9 cellular contexts compared by ENCODE assay signal in the genomic region with DNA sequence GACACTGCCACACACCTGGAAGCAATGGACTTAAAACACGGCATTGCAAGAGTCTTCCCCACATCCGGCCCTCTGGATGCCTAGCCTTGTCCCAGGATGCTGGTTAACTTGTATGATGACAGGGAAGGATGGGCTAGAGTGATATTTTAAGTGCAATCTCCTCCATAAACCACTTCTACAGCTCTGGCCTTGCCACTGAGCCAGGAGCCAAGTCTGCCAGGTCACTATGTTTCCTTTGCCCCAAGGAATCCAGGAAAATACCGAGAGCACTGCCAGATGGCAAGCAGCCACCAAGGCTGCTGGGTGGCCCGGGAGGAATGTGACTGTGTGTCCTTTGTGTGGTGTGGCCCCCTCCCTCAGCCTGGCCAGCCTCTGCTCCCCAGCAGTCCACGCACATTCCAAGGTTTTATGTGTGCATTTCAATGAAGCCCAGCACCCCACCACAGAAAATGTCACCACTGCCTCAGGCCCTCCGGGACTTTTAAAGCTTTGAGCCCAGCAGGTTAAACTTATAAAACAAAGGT.
DNase-seq lines count a peak whose midpoint lies in the region; ATAC-seq and TF ChIP-seq lines count a peak whose summit lies in the region.
"Had no signal": no experiment of that assay in that cellular context is flagged by ENCODE, and none has a peak within 500 bp of the region (broad histone marks: within the 10 kb centered on the region; RNA-seq: fewer than 3 reads in every experiment).

No MANE protein-coding gene starts in this region.

- H3K27me3 Mint-ChIP-seq in chondrocyte (ENCODE audit: low read depth) = no peaks in the 10 kb centered on the region

- peak overlapping the region; percentile 53 to 55 for H3K27ac ChIP-seq in thoracic aorta

- H3K27me3 ChIP-seq in thoracic aorta (replicated peaks; ENCODE audit: insufficient read depth) = no peaks in the 10 kb centered on the region

- peak overlapping the region; percentile 83 for H3K27ac Mint-ChIP-seq in chondrocyte (ENCODE audit: unreplicated experiment)
- H3K27ac Mint-ChIP-seq: stimulated activated effector memory CD8-positive, alpha-beta T cell treated with anti-CD3 and anti-CD28 coated beads, Interleukin-12 subunit alpha, Interleukin-12 subunit beta, amount 100 ng/mL, for 72 hours had no signal

- H3K4me1 Mint-ChIP-seq in chondrocyte (ENCODE audit: low read depth) = peaks cover 17% of the 10 kb centered on the region
- H3K4me1 Mint-ChIP-seq: stimulated activated effector memory CD8-positive, alpha-beta T cell treated with anti-CD3 and anti-CD28 coated beads, Interleukin-12 subunit alpha, Interleukin-12 subunit beta, amount 100 ng/mL, for 72 hours had no signal

- H3K4me3 Mint-ChIP-seq in chondrocyte (ENCODE audit: unreplicated experiment) = no peak overlapping the region
- H3K4me3 Mint-ChIP-seq: stimulated activated effector memory CD8-positive, alpha-beta T cell treated with anti-CD3 and anti-CD28 coated beads, Interleukin-12 subunit alpha, Interleukin-12 subunit beta, amount 100 ng/mL, for 72 hours had no signal

- H3K9me3 Mint-ChIP-seq in chondrocyte (ENCODE audit: low read depth) = no peaks in the 10 kb centered on the region
- H3K9me3 Mint-ChIP-seq: stimulated activated effector memory CD8-positive, alpha-beta T cell treated with anti-CD3 and anti-CD28 coated beads, Interleukin-12 subunit alpha, Interleukin-12 subunit beta, amount 100 ng/mL, for 72 hours had no signal

- TF ChIP-seq CTCF in chondrocyte (IDR thresholded peaks at IDR 0.05) (no peak), thoracic aorta (IDR thresholded peaks at IDR 0.05) (no peak)

- ATAC-seq in thoracic aorta (ENCODE audit: insufficient number of reproducible peaks, low FRiP score, low read depth) (peak; percentile 68), HG03565 (IDR thresholded peaks at IDR 0.05; ENCODE audit: unreplicated experiment) (no peak), HG03175 (IDR thresholded peaks at IDR 0.05; ENCODE audit: unreplicated experiment) (no peak)
- ATAC-seq: stimulated activated effector memory CD8-positive, alpha-beta T cell treated with anti-CD3 and anti-CD28 coated beads, Interleukin-12 subunit alpha, Interleukin-12 subunit beta, amount 100 ng/mL, for 72 hours had no signal

- H3K4me3 ChIP-seq in thoracic aorta = peak overlapping the region; percentile 50

- DNase-seq in HT1080 (ENCODE audit: low read depth) = peak; percentile 81
- no peak for DNase-seq in chondrocyte (ENCODE audit: low spot score)
- peak; percentile 50 for DNase-seq in left kidney (ENCODE audit: low read depth, low spot score)
- DNase-seq in thoracic aorta (ENCODE audit: low spot score) = peak; percentile 56
- no peak for DNase-seq in SHP77 (lab: John Stamatoyannopoulos, UW)
- DNase-seq in HCEC 1CT = no peak

- H3K4me1 ChIP-seq in thoracic aorta (ENCODE audit: control insufficient read depth in 1 of 2, low read depth in 2 of 2) = peaks cover 23 to 37% of the 10 kb centered on the region in 2 donors

- no peaks in the 10 kb centered on the region for H3K36me3 Mint-ChIP-seq in chondrocyte (ENCODE audit: low read depth)
- H3K36me3 Mint-ChIP-seq: stimulated activated effector memory CD8-positive, alpha-beta T cell treated with anti-CD3 and anti-CD28 coated beads, Interleukin-12 subunit alpha, Interleukin-12 subunit beta, amount 100 ng/mL, for 72 hours had no signal

- H3K36me3 ChIP-seq in thoracic aorta = no peaks in the 10 kb centered on the region

- no peaks in the 10 kb centered on the region for H3K9me3 ChIP-seq in thoracic aorta

Comparison
In these comparisons a context has a peak if more than half of its experiments do, and no peak if none do; other contexts are left out.
1. DNase-seq: peak in HT1080 (single experiment), left kidney (single experiment) and thoracic aorta (single experiment); none in chondrocyte (single experiment), SHP77 (0 of 2) and HCEC 1CT (single experiment).